ENCODE assay signal across 8 cellular contexts in the genomic region with DNA sequence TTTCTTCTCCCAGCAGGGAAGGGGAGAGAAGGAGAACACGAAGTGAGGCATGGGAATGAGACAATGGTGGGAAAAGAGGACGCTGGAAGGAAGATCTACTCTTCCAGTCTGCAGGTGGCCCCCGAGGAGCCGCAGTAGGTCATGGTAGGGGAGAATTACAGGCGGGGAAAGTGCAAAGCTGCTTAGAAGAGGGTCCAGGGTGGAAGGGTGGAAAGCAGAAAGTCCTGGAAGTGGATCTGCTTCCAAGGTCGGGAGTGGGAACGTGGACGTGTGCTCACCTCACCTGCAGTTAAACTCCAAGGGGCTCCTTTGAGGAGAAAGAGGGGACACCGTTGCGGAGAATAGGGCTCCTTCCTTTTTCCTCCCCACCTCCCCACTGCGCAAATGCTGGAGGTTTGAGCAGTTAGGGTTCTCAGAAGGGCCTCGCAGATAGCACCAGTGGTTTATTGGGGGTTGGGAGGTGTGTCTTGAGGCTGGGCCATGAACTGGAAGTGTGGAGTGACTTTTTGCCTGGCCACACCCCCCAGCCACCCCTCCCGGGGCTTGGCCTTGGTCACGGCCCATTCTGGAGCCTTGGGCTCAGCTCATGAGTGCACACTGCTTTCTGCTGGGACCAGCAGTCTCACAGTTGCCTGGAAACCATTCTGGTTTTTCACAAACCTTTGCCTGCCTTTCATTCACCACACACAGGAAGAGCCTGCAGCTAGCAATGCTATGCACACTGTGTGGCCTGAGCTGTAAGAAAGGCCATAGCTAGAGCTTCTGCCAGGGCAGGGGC.
DNase-seq lines count a peak whose midpoint lies in the region; ATAC-seq and TF ChIP-seq lines count a peak whose summit lies in the region.

No MANE protein-coding gene starts in this region.

- 38 to 39% methylated on average over 14 of the region's 14 CpGs for WGBS in tibial nerve, 2 donors

- no peak overlapping the region for H3K4me3 ChIP-seq in left ventricle myocardium inferior
- no peak overlapping the region for H3K4me3 ChIP-seq in ascending aorta
- no peak overlapping the region for H3K4me3 ChIP-seq in tibial nerve

- no peak overlapping the region for H3K4me3 Mint-ChIP-seq in nephron progenitor cell

- peaks cover 14% of the 10 kb centered on the region for H3K27me3 Mint-ChIP-seq in nephron progenitor cell (ENCODE audit: low read depth, poor library complexity)

- TF ChIP-seq CTCF in left ventricle myocardium inferior (IDR thresholded peaks at IDR 0.05; ENCODE audit: borderline replicate concordance) (no peak), nephron progenitor cell (IDR thresholded peaks at IDR 0.05) (no peak), ascending aorta (IDR thresholded peaks at IDR 0.05) (no peak), tibial nerve (IDR thresholded peaks at IDR 0.05) (no peak)

- peaks cover 80% of the 10 kb centered on the region for H3K4me1 Mint-ChIP-seq in nephron progenitor cell

- H3K27me3 ChIP-seq in left ventricle myocardium inferior (ENCODE audit: low read depth): peaks cover 82% of the 10 kb centered on the region
- no peaks in the 10 kb centered on the region for H3K27me3 ChIP-seq in ascending aorta
- peaks cover 0 to 10% of the 10 kb centered on the region in 2 donors for H3K27me3 ChIP-seq in tibial nerve

- H3K27ac Mint-ChIP-seq in nephron progenitor cell: no peak overlapping the region

- H3K27ac ChIP-seq in left ventricle myocardium inferior (replicated peaks) (no peak overlapping the region), ascending aorta (no peak overlapping the region), tibial nerve (no peak overlapping the region)

- no peak for TF ChIP-seq POLR2A in tibial nerve (IDR thresholded peaks at IDR 0.05)

- H3K36me3 ChIP-seq in left ventricle myocardium inferior (no peaks in the 10 kb centered on the region), ascending aorta (no peaks in the 10 kb centered on the region), tibial nerve (no peaks in the 10 kb centered on the region)

- H3K36me3 Mint-ChIP-seq in nephron progenitor cell (ENCODE audit: low read depth): no peaks in the 10 kb centered on the region

- intact Hi-C loops in Right ventricle myocardium superior (cut with DNase I): no loop called here
- intact Hi-C loops in left ventricle myocardium inferior (cut with micrococcal nuclease): no loop called here
- intact Hi-C loops in ascending aorta (cut with DNase I): no loop called here

- DNase-seq in Right ventricle myocardium superior: peak; percentile 57
- DNase-seq in left ventricle myocardium inferior: no peak
- DNase-seq in NAMALWA (ENCODE audit: low spot score): peak; percentile 9
- peak; percentile 44 for DNase-seq in activated T-helper 1 cell treated with Interleukin-2 at 50 U/mL for 16 hours (ENCODE audit: low read depth)
- peak; percentile 26 for DNase-seq in nephron progenitor cell
- no peak for DNase-seq in SIG-M5 (lab: John Stamatoyannopoulos, UW)
- no peak for DNase-seq in ascending aorta (ENCODE audit: low spot score in 2 of 2)
- DNase-seq in tibial nerve (ENCODE audit: low spot score in 2 of 2): no peak

- H3K9me3 ChIP-seq in left ventricle myocardium inferior (replicated peaks) (no peaks in the 10 kb centered on the region), ascending aorta (no peaks in the 10 kb centered on the region), tibial nerve (no peaks in the 10 kb centered on the region)

- peak; percentile 45 for ATAC-seq in Right ventricle myocardium superior (ENCODE audit: poor library complexity)

- H3K9me3 Mint-ChIP-seq in nephron progenitor cell: no peaks in the 10 kb centered on the region

- no peak for TF ChIP-seq EP300 in tibial nerve (IDR thresholded peaks at IDR 0.05)

- H3K4me1 ChIP-seq in left ventricle myocardium inferior (no peaks in the 10 kb centered on the region), ascending aorta (no peaks in the 10 kb centered on the region), tibial nerve (no peaks in the 10 kb centered on the region)

Comparison
In these comparisons a context has a peak if more than half of its experiments do, and no peak if none do; other contexts are left out.
1. DNase-seq: peak in Right ventricle myocardium superior (single experiment), NAMALWA (single experiment), activated T-helper 1 cell treated with Interleukin-2 at 50 U/mL for 16 hours (single experiment) and nephron progenitor cell (single experiment); none in left ventricle myocardium inferior (single experiment), SIG-M5 (single experiment), ascending aorta (0 of 2) and tibial nerve (0 of 2).